ENCODE assay signal across 8 cellular contexts in the genomic region with DNA sequence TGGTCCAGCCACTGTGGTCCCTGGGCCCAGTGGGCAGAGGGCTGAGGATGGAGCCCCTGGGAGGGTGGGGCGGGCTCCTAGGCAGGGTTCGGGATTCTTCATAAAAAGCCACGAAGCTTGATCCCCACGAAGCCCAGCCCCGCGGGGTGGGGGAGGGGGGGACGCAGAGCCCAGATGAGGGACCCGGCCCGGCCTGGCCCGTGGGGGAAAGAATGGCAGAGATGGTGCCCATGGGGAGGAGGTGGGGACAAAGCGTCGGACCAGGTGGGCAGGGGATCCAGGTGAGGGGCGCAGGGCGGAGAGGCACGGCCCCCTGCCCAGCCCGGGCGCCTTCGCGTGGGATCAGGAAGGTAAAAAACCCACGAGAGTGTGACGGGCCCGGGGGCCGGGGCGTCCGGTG. TPM values are rescaled to one million over a fixed set of nuclear protein-coding genes. Genes with fewer than 3 reads are reported as not detected.
A peak's percentile ranks its signal among the peaks of the same experiment; 100 is the strongest.
DNase-seq lines count a peak whose midpoint lies in the region; ATAC-seq and TF ChIP-seq lines count a peak whose summit lies in the region.

No MANE protein-coding gene starts in this region.

- H3K27ac ChIP-seq in HUES64 (ENCODE audit: low read depth, low read length) (no peak overlapping the region), muscle layer of colon (ENCODE audit: low read depth, low read length) (peak overlapping the region; percentile 74), foreskin keratinocyte (no peak overlapping the region)

- ATAC-seq in foreskin keratinocyte (no peak), GM21576 (IDR thresholded peaks at IDR 0.05; ENCODE audit: unreplicated experiment) (no peak), GM18519 (IDR thresholded peaks at IDR 0.05; ENCODE audit: low FRiP score, unreplicated experiment) (no peak)

- H3K4me3 ChIP-seq in AG04449 (ENCODE audit: low read depth, low read length) = peak overlapping the region; percentile 73
- H3K4me3 ChIP-seq in HUES64 (ENCODE audit: low read length) = peak overlapping the region; percentile 80
- H3K4me3 ChIP-seq in choroid plexus epithelial cell (ENCODE audit: low read depth, low read length) = peak overlapping the region; percentile 71
- peak overlapping the region; percentile 85 to 98 for H3K4me3 ChIP-seq in muscle layer of colon (ENCODE audit: low read depth in 1 of 2, low read length in 2 of 2)

- POLR2A ChIA-PET in AG04449 (lab: Yijun Ruan, JAX) = no interaction called here

- H3K4me1 ChIP-seq in HUES64 (ENCODE audit: insufficient read depth, low read length) = no peaks in the 10 kb centered on the region
- H3K4me1 ChIP-seq in muscle layer of colon (ENCODE audit: insufficient read depth, low read length) = peaks cover 6% of the 10 kb centered on the region
- H3K4me1 ChIP-seq in foreskin keratinocyte = no peaks in the 10 kb centered on the region

- H3K9ac ChIP-seq in HUES64 (ENCODE audit: low read depth, low read length) = peak overlapping the region; percentile 88
- no peak overlapping the region for H3K9ac ChIP-seq in muscle layer of colon (ENCODE audit: low read length)

- TF ChIP-seq CTCF in AG04449 (IDR thresholded peaks at IDR 0.05; ENCODE audit: insufficient read depth, low read length, missing control alignments) (no peak), choroid plexus epithelial cell (conservative IDR thresholded peaks at IDR 0.05; ENCODE audit: low read depth, low read length) (no peak), foreskin keratinocyte (conservative IDR thresholded peaks at IDR 0.05) (no peak)

- DNase-seq in AG04449 (ENCODE audit: low read depth, low spot score) (no peak), choroid plexus epithelial cell (ENCODE audit: low read depth) (no peak), foreskin keratinocyte (no peak)
- DNase-seq in activated CD4-positive, alpha-beta T cell treated with anti-CD3 and anti-CD28 coated beads for 1 hour = no peak

- H3K27me3 ChIP-seq in HUES64 (ENCODE audit: insufficient read depth, low read length) (peaks cover 61% of the 10 kb centered on the region), muscle layer of colon (ENCODE audit: control insufficient read depth in 1 of 2, insufficient read depth in 2 of 2, low read length in 2 of 2) (no peaks in the 10 kb centered on the region), foreskin keratinocyte (peaks cover 14% of the 10 kb centered on the region)

- CTCF ChIA-PET in AG04449 (lab: Yijun Ruan, JAX) = interaction anchor here (1.2 to 11.5 kb wide), 14 partner anchors 9 to 154 kb away, joined by 3 to 158 read pairs (median 7); a partner anchor contains a TSS

- WGBS in HUES64 = 26% methylated on average over 25 of the region's 25 CpGs

- no peaks in the 10 kb centered on the region for H3K36me3 ChIP-seq in HUES64 (ENCODE audit: insufficient read depth, low read length)
- no peaks in the 10 kb centered on the region for H3K36me3 ChIP-seq in muscle layer of colon (ENCODE audit: insufficient read depth, low read length)

- H3K9me3 ChIP-seq in HUES64 (ENCODE audit: insufficient read depth, low read depth, low read length) (no peaks in the 10 kb centered on the region), muscle layer of colon (ENCODE audit: low read length) (no peaks in the 10 kb centered on the region)

RNA-seq across cellular contexts. Expression of a gene that starts 6.0 kb away (rescaled TPM):
- 29.1 TPM for polyA plus RNA-seq in HUES64 (2013, experiment 1 of 2)
- polyA plus RNA-seq in HUES64 (2013, experiment 2 of 2) = 29.1 TPM
- 50.2 and 58.4 TPM in 2 replicates for total RNA-seq in foreskin keratinocyte
- 62.6 and 71.3 TPM in 2 replicates for polyA plus RNA-seq in foreskin keratinocyte
